In the genomic region with DNA sequence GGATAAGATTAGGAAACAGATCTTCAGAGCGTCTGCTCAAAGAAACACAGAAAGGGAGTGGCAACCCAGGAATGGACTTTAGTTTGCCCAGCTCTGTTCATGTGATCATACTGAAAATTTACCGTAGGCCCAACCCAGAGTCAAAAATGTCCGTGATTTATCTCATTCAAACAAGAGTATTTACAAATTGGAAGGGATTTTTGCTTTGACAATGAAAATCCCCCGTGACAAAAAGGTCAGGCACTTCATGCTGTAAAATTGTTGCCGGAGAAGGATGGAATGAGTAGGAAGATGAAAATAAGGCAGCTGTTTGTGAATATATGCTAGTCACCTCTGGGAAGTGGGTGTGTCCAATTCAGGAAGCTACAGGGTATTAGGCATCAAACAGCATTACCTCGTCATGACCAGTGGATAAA, we compare ENCODE assay signal across 13 cellular contexts. TPM values are rescaled to one million over a fixed set of nuclear protein-coding genes. Genes with fewer than 3 reads are reported as not detected.
DNase-seq lines count a peak whose midpoint lies in the region; ATAC-seq and TF ChIP-seq lines count a peak whose summit lies in the region.
"Had no signal": no experiment of that assay in that cellular context is flagged by ENCODE, and none has a peak within 500 bp of the region (broad histone marks: within the 10 kb centered on the region; RNA-seq: fewer than 3 reads in every experiment).

No MANE protein-coding gene starts in this region.

- DNase-seq in GM23338 (ENCODE audit: low spot score) (no peak), T-cell (no peak), progenitor cell of endocrine pancreas (ENCODE audit: low spot score, unreplicated experiment) (no peak), ACHN (no peak), NCI-H1436 treated with DMSO at 0.1 percent for 48 hours (lab: John Stamatoyannopoulos, UW) (no peak)
- DNase-seq: aorta, MG63, NCI-H2171 treated with DMSO at 0.1 percent for 48 hours, testis had no signal

- in situ Hi-C loops in ACHN (cut with HindIII; ENCODE audit: low pct_ligation_motif_present, low pct_unique_long_range_greater_than_20kb, low sequenced_read_pairs), result no loop called here

- no peaks in the 10 kb centered on the region for H3F3A ChIP-seq in GM23338 (replicated peaks; ENCODE audit: low read depth)

- H3K4me3 ChIP-seq in GM23338, result no peak overlapping the region
- H3K4me3 ChIP-seq: MG63, testis had no signal

- H3K27ac ChIP-seq in GM23338 (ENCODE audit: low read depth), result no peak overlapping the region
- H3K27ac ChIP-seq: testis had no signal

- H3K27me3 ChIP-seq in GM23338 (ENCODE audit: insufficient read depth), result no peaks in the 10 kb centered on the region
- H3K27me3 ChIP-seq: MG63, testis had no signal

- H3K4me2 ChIP-seq in GM23338, result no peak overlapping the region

- no peak overlapping the region for H3K27ac Mint-ChIP-seq in GM23338
- peak overlapping the region; percentile 82 for H3K27ac Mint-ChIP-seq in T-cell
- H3K27ac Mint-ChIP-seq in progenitor cell of endocrine pancreas, result peak overlapping the region; percentile 24

- no peaks in the 10 kb centered on the region for H3K9me2 ChIP-seq in GM23338 (ENCODE audit: insufficient read depth)

- H3K79me2 ChIP-seq in GM23338 (replicated peaks; ENCODE audit: insufficient read depth), result no peaks in the 10 kb centered on the region

- H3K4me3 Mint-ChIP-seq in GM23338 (no peak overlapping the region), T-cell (peak overlapping the region; percentile 80 to 85 (median 83)), progenitor cell of endocrine pancreas (ENCODE audit: low read depth) (no peak overlapping the region)

- H2AFZ ChIP-seq in GM23338, result 0 out of 2 replicates have a peak overlapping the region, but pooled peaks have one; percentile 18

- CTCF ChIA-PET in T-cell (lab: Charles Lee), result interaction anchor here in 1 of 2 donors (1.1 kb wide), 1 partner anchor 8 kb away, joined by 4 read pairs; no protein-coding TSS in a partner anchor

- no peaks in the 10 kb centered on the region for H3K36me3 ChIP-seq in GM23338 (ENCODE audit: insufficient read depth)
- H3K36me3 ChIP-seq: MG63 had no signal

- POLR2A ChIA-PET in T-cell (lab: Charles Lee), result interaction anchor here in 1 of 2 donors (0.6 kb wide), 1 partner anchor 11 kb away, joined by 3 read pairs; no protein-coding TSS in a partner anchor

- H3K9me3 Mint-ChIP-seq in GM23338, result peaks cover 6% of the 10 kb centered on the region
- no peaks in the 10 kb centered on the region for H3K9me3 Mint-ChIP-seq in T-cell
- H3K9me3 Mint-ChIP-seq in progenitor cell of endocrine pancreas (ENCODE audit: low read depth), result peaks cover 4% of the 10 kb centered on the region

- H3K4me1 ChIP-seq in GM23338 (ENCODE audit: insufficient read depth), result no peaks in the 10 kb centered on the region
- H3K4me1 ChIP-seq: testis had no signal

- H3K4me1 Mint-ChIP-seq in GM23338, result no peaks in the 10 kb centered on the region
- H3K4me1 Mint-ChIP-seq in T-cell, result peaks cover 65 to 72% (median 68%) of the 10 kb centered on the region in 3 donors
- peaks cover 30% of the 10 kb centered on the region for H3K4me1 Mint-ChIP-seq in progenitor cell of endocrine pancreas (ENCODE audit: low read depth)

- H4K20me1 ChIP-seq in GM23338 (replicated peaks; ENCODE audit: insufficient read depth), result no peaks in the 10 kb centered on the region

- ATAC-seq in GM23338, result no peak
- no peak for ATAC-seq in T-cell (replicated peaks in 1 of 4)
- ATAC-seq in esophagus mucosa, result peak; percentile 63
- ATAC-seq in HG03378 (IDR thresholded peaks at IDR 0.05; ENCODE audit: unreplicated experiment), result no peak
- ATAC-seq in GM21825 (IDR thresholded peaks at IDR 0.05; ENCODE audit: unreplicated experiment), result no peak
- ATAC-seq: sciatic nerve had no signal

- H3K36me3 Mint-ChIP-seq in GM23338 (ENCODE audit: low read depth) (0 out of 3 replicates have a peak, but pooled peaks cover 3% of the 10 kb centered on the region), T-cell (peaks cover 4% of the 10 kb centered on the region), progenitor cell of endocrine pancreas (ENCODE audit: insufficient read depth) (peaks cover 1% of the 10 kb centered on the region)

- H3K27me3 Mint-ChIP-seq in GM23338 (ENCODE audit: insufficient read depth, low read depth, poor library complexity), result no peaks in the 10 kb centered on the region
- H3K27me3 Mint-ChIP-seq in T-cell, result no peaks in the 10 kb centered on the region
- H3K27me3 Mint-ChIP-seq in progenitor cell of endocrine pancreas, result no peaks in the 10 kb centered on the region

- TF ChIP-seq CTCF in GM23338 (conservative IDR thresholded peaks at IDR 0.05; ENCODE audit: low read depth in 2 of 2) (no peak), progenitor cell of endocrine pancreas (IDR thresholded peaks at IDR 0.05; ENCODE audit: unreplicated experiment) (no peak)

TF ChIP-seq in GM23338, 12 proteins besides CTCF, POLR2A, EP300 and RAD21 (continues in another document):
- no peak for TF ChIP-seq ETS1 (IDR thresholded peaks at IDR 0.05)
- no peak for TF ChIP-seq STAT1 (IDR thresholded peaks at IDR 0.05; ENCODE audit: unreplicated experiment)
- no peak for TF ChIP-seq NANOG (IDR thresholded peaks at IDR 0.05; ENCODE audit: borderline replicate concordance)
- no peak for TF ChIP-seq POLR2AphosphoS5 (IDR thresholded peaks at IDR 0.05; ENCODE audit: low read depth)
- no peak for TF ChIP-seq ZNF331 (CRISPR knock-in tag; IDR thresholded peaks at IDR 0.05; ENCODE audit: low read depth)
- no peak for TF ChIP-seq ZNF114 (CRISPR knock-in tag; IDR thresholded peaks at IDR 0.05)
- TF ChIP-seq REST (IDR thresholded peaks at IDR 0.05; ENCODE audit: unreplicated experiment), result no peak

RNA-seq across cellular contexts. Expression of gene SULT1B1, which starts 1.2 kb away (rescaled TPM):
- not detected in 2 replicates for total RNA-seq in GM23338 (2014; rRNA removed; shearing (Covaris generic))
- polyA plus RNA-seq in GM23338 (2016; fragmentation: Nextera tagmentation; extraction: Ambion mirVana), result not detected in 2 replicates
- 10 to 100 TPM in 2 of 5 donors, 1 to 10 TPM in 3; 8.0 to 22.6 (median 10.0) TPM for total RNA-seq in T-cell
- 1.3 TPM for total RNA-seq in esophagus mucosa
- total RNA-seq in progenitor cell of endocrine pancreas, result 0.46 and 0.82 TPM in 2 replicates

Comparison
In these comparisons a context has a peak if more than half of its experiments do, and no peak if none do; other contexts are left out.
1. H3K4me3 Mint-ChIP-seq: peak in T-cell (3 of 3); none in GM23338 (single experiment) and progenitor cell of endocrine pancreas (single experiment).